8 cellular contexts compared by ENCODE assay signal in genomic region chr11:10930224-10930960, GRCh38.
DNase-seq lines count a peak whose midpoint lies in the region; ATAC-seq and TF ChIP-seq lines count a peak whose summit lies in the region.

No MANE protein-coding gene starts in this region.

- POLR2A ChIA-PET in CD8-positive, alpha-beta memory T cell (lab: Charles Lee): interaction anchor here (0.6 to 0.9 kb wide), 2 partner anchors 57 to 122 kb away, joined by 3 read pairs; partner anchors contain the start of gene EIF4G2

- TF ChIP-seq CTCF in fibroblast of the aortic adventitia (IDR thresholded peaks at IDR 0.05; ENCODE audit: insufficient read depth, low read length) (no peak), omental fat pad (IDR thresholded peaks at IDR 0.05) (no peak)

- no peak overlapping the region for H3K27ac ChIP-seq in CD8-positive, alpha-beta memory T cell (ENCODE audit: low read depth, low read length)

- peaks cover 5% of the 10 kb centered on the region for H3K4me1 ChIP-seq in CD8-positive, alpha-beta memory T cell (ENCODE audit: insufficient read depth, low read length)

- DNase-seq in CD8-positive, alpha-beta memory T cell: peak in 2 of 5 donors; percentile 7 to 26
- DNase-seq in HT-29 (ENCODE audit: low spot score) (peak; percentile 47), fibroblast of the aortic adventitia (ENCODE audit: low read depth) (peak; percentile 43), omental fat pad (ENCODE audit: low spot score) (no peak), hepatic stellate cell (ENCODE audit: low spot score) (no peak)
- DNase-seq in activated CD8-positive, alpha-beta memory T cell treated with anti-CD3 and anti-CD28 coated beads, Interleukin-2, amount 50 U/mL, for 4 hours: peak; percentile 35

- ATAC-seq in omental fat pad (ENCODE audit: low FRiP score): peak; percentile 0
- no peak for ATAC-seq in HG03378 (IDR thresholded peaks at IDR 0.05; ENCODE audit: unreplicated experiment)
- no peak for ATAC-seq in HG03097 (IDR thresholded peaks at IDR 0.05; ENCODE audit: low FRiP score, unreplicated experiment)

- H3K9me3 Mint-ChIP-seq in CD8-positive, alpha-beta memory T cell: no peaks in the 10 kb centered on the region

- H3K36me3 ChIP-seq in CD8-positive, alpha-beta memory T cell (ENCODE audit: insufficient read depth, low read length): no peaks in the 10 kb centered on the region

- peak overlapping the region; percentile 52 for H3K4me3 ChIP-seq in CD8-positive, alpha-beta memory T cell (ENCODE audit: low read length)
- peak overlapping the region; percentile 73 for H3K4me3 ChIP-seq in fibroblast of the aortic adventitia (ENCODE audit: low read depth, low read length)

- peaks cover 15 to 22% (median 21%) of the 10 kb centered on the region in 3 donors for H3K4me1 Mint-ChIP-seq in CD8-positive, alpha-beta memory T cell

- H3K4me3 Mint-ChIP-seq in CD8-positive, alpha-beta memory T cell: peak overlapping the region; percentile 74 to 87 (median 79)

- H3K27ac Mint-ChIP-seq in CD8-positive, alpha-beta memory T cell: peak overlapping the region in 1 of 8 donors; percentile 12

- CTCF ChIA-PET in CD8-positive, alpha-beta memory T cell (lab: Charles Lee): interaction anchor here (1.1 to 2.1 kb wide), 3 partner anchors 30 to 98 kb away, joined by 3 to 12 read pairs (median 6); no protein-coding TSS in a partner anchor

- H3K9me3 ChIP-seq in CD8-positive, alpha-beta memory T cell (ENCODE audit: low read length): no peaks in the 10 kb centered on the region

- peaks cover 21 to 51% of the 10 kb centered on the region in 2 donors for H3K27me3 Mint-ChIP-seq in CD8-positive, alpha-beta memory T cell

- H3K36me3 Mint-ChIP-seq in CD8-positive, alpha-beta memory T cell: no peaks in the 10 kb centered on the region

- H3K27me3 ChIP-seq in CD8-positive, alpha-beta memory T cell (ENCODE audit: insufficient read depth, low read length, poor library complexity, severe bottlenecking): peaks cover 25% of the 10 kb centered on the region

Comparison
In these comparisons a context has a peak if more than half of its experiments do, and no peak if none do; other contexts are left out.
1. DNase-seq: peak in HT-29 (single experiment), activated CD8-positive, alpha-beta memory T cell treated with anti-CD3 and anti-CD28 coated beads, Interleukin-2, amount 50 U/mL, for 4 hours (single experiment) and fibroblast of the aortic adventitia (single experiment); none in omental fat pad (single experiment) and hepatic stellate cell (single experiment).